12 cellular contexts compared by ENCODE assay signal in genomic region chr5:10467281-10468198, GRCh38. TPM values are rescaled to one million over a fixed set of nuclear protein-coding genes. Genes with fewer than 3 reads are reported as not detected.
DNase-seq lines count a peak whose midpoint lies in the region; ATAC-seq and TF ChIP-seq lines count a peak whose summit lies in the region.
"Had no signal": no experiment of that assay in that cellular context is flagged by ENCODE, and none has a peak within 500 bp of the region (broad histone marks: within the 10 kb centered on the region; RNA-seq: fewer than 3 reads in every experiment).

No MANE protein-coding gene starts in this region.

- H2BK5ac ChIP-seq in H9 (ENCODE audit: insufficient read length, low read length), result no peak overlapping the region

- no peaks in the 10 kb centered on the region for H3K9me3 ChIP-seq in H9 (ENCODE audit: control insufficient read depth, low read depth, low read length)
- H3K9me3 ChIP-seq: stomach had no signal

- H3K23ac ChIP-seq in H9 (ENCODE audit: insufficient read length, low read depth, low read length), result no peak overlapping the region

- no peaks in the 10 kb centered on the region for H3K23me2 ChIP-seq in H9 (ENCODE audit: insufficient read length, low read depth, low read length, poor library complexity, severe bottlenecking)

- no peak overlapping the region for H4K91ac ChIP-seq in H9 (ENCODE audit: insufficient read length, low read depth, low read length)

- H3K79me2 ChIP-seq in H9 (ENCODE audit: insufficient read depth, low read length), result no peaks in the 10 kb centered on the region

- H3K4me1 Mint-ChIP-seq in H9, result peaks cover 17 to 21% of the 10 kb centered on the region in 2 experiments

- 0 out of 2 replicates have a peak overlapping the region, but pooled peaks have one; percentile 53 for H3K14ac ChIP-seq in H9 (ENCODE audit: insufficient read depth, low read length)

- no peak overlapping the region for H2BK12ac ChIP-seq in H9 (ENCODE audit: insufficient read length, low read depth, low read length)

- H2BK120ac ChIP-seq in H9 (ENCODE audit: low read depth, low read length, poor library complexity, severe bottlenecking), result no peak overlapping the region

- H3K4me2 ChIP-seq in H9 (ENCODE audit: insufficient read depth, insufficient read length, low read length), result no peak overlapping the region

- no peaks in the 10 kb centered on the region; a peak in 1 of 5 replicates for H3K9me3 Mint-ChIP-seq in H9
- H3K9me3 Mint-ChIP-seq: T-cell had no signal

- no peak overlapping the region for H2AFZ ChIP-seq in H9 (ENCODE audit: low read length)

- no peak overlapping the region for H2BK20ac ChIP-seq in H9 (ENCODE audit: low read depth, low read length, poor library complexity, severe bottlenecking)

- ATAC-seq in SK-N-SH treated with all-trans-retinoic acid at 6 μM for 48 hours (peak; percentile 83), sciatic nerve (peak; percentile 75), HG03139 (IDR thresholded peaks at IDR 0.05; ENCODE audit: unreplicated experiment) (no peak)
- ATAC-seq: left colon had no signal

- in situ Hi-C loops in G401 (cut with HindIII; ENCODE audit: low sequenced_read_pairs), result no loop called here

- intact Hi-C loops in sciatic nerve (cut with DNase I), result no loop called here

- H4K20me1 ChIP-seq in H9 (ENCODE audit: control insufficient read depth, insufficient read depth, insufficient read length), result no peaks in the 10 kb centered on the region

- H4K5ac ChIP-seq in H9 (ENCODE audit: insufficient read length, low read depth, low read length), result no peak overlapping the region

- H3K4me1 ChIP-seq in H9 (ENCODE audit: insufficient read depth, low read length), result peaks cover 2% of the 10 kb centered on the region; the same call in 1 of the 2 replicates

- H3K27me3 Mint-ChIP-seq in H9 (ENCODE audit: low read depth), result peaks cover 20% of the 10 kb centered on the region

- no peaks in the 10 kb centered on the region; a peak in 1 of 7 replicates for H3K36me3 Mint-ChIP-seq in H9 (ENCODE audit: insufficient read depth in 1 of 3, low read depth in 3 of 3)

- DNase-seq in H9 (peak; percentile 38), fibroblast of villous mesenchyme (ENCODE audit: low read depth) (peak; percentile 64), sciatic nerve (ENCODE audit: low spot score) (no peak), G401 (ENCODE audit: low spot score) (no peak), NK-92 (lab: John Stamatoyannopoulos, UW; ENCODE audit: unreplicated experiment) (no peak)
- no peak for DNase-seq in NK-92 treated with Interleukin-12 subunit alpha and Interleukin-12 subunit beta, amount 100 ng/mL, for 24 hours (lab: John Stamatoyannopoulos, UW)
- DNase-seq: left colon; stimulated activated CD4-positive, alpha-beta T cell treated with anti-CD3 and anti-CD28 coated beads, Interleukin-12 subunit alpha, Interleukin-12 subunit beta, amount 100 ng/mL, for 4 hours; stomach; T-cell had no signal

- H3K79me1 ChIP-seq in H9 (ENCODE audit: insufficient read depth, low read depth, low read length, poor library complexity, severe bottlenecking), result no peaks in the 10 kb centered on the region

- no peak overlapping the region for H3K4ac ChIP-seq in H9 (ENCODE audit: low read depth, low read length)

- H3K56ac ChIP-seq in H9 (ENCODE audit: insufficient read length, low read depth, low read length), result no peak overlapping the region

- H4K8ac ChIP-seq in H9 (replicated peaks; ENCODE audit: insufficient read length, low read depth, low read length), result no peak overlapping the region

- no CpG with 5 or more reads among the region's 21 CpGs for WGBS in H9 (ENCODE audit: extremely low coverage, insufficient read length, low lambda C conversion rate)

- H3T11ph ChIP-seq in H9 (ENCODE audit: low read length), result no peak overlapping the region

- H3K4me3 ChIP-seq in fibroblast of villous mesenchyme (ENCODE audit: low read depth, low read length), result no peak overlapping the region
- H3K4me3 ChIP-seq: stomach had no signal

- no peak overlapping the region for H2BK15ac ChIP-seq in H9 (ENCODE audit: low read depth, low read length)

- H3K27ac ChIP-seq in H9 (ENCODE audit: insufficient read length, low read depth, low read length), result no peak overlapping the region
- H3K27ac ChIP-seq: stomach had no signal

- H3K27me3 ChIP-seq in H9 (ENCODE audit: insufficient read depth, low read length), result no peaks in the 10 kb centered on the region

- H3K27ac Mint-ChIP-seq in H9, result peak overlapping the region in 1 of 3 experiments; percentile 90; a peak in 2 of 7 replicates
- H3K27ac Mint-ChIP-seq: T-cell had no signal

- no peak overlapping the region; a peak in 1 of 5 replicates for H3K4me3 Mint-ChIP-seq in H9
- H3K4me3 Mint-ChIP-seq: T-cell had no signal

- H3K18ac ChIP-seq in H9 (ENCODE audit: insufficient read length, low read depth, low read length), result peak overlapping the region; percentile 18

- TF ChIP-seq CTCF in H9 (conservative IDR thresholded peaks at IDR 0.05), result no peak
- TF ChIP-seq CTCF in fibroblast of villous mesenchyme (IDR thresholded peaks at IDR 0.05; ENCODE audit: insufficient read depth, low read depth, low read length), result no peak

- no peak overlapping the region for H2AK5ac ChIP-seq in H9 (ENCODE audit: insufficient read length, low read length)

- H3K9ac ChIP-seq in H9 (ENCODE audit: extremely low read depth, insufficient read length, low read length), result no peak overlapping the region

TF ChIP-seq in SK-N-SH treated with all-trans-retinoic acid at 6 μM for 48 hours, 23 proteins besides CTCF, POLR2A, EP300 and RAD21 (continues in another document):
- no peak for TF ChIP-seq TSHZ2 (CRISPR knock-in tag; IDR thresholded peaks at IDR 0.05)
- TF ChIP-seq ZC3H10 (CRISPR knock-in tag; IDR thresholded peaks at IDR 0.05), result no peak
- no peak for TF ChIP-seq ESRRG (CRISPR knock-in tag; IDR thresholded peaks at IDR 0.05)
- no peak for TF ChIP-seq TCF4 (CRISPR knock-in tag; IDR thresholded peaks at IDR 0.05; ENCODE audit: borderline replicate concordance)
- no peak for TF ChIP-seq ZNF8 (CRISPR knock-in tag; IDR thresholded peaks at IDR 0.05)
- no peak for TF ChIP-seq GLIS3 (CRISPR knock-in tag; IDR thresholded peaks at IDR 0.05)
- TF ChIP-seq CSRNP3 (CRISPR knock-in tag; IDR thresholded peaks at IDR 0.05), result no peak
- no peak for TF ChIP-seq BACH2 (CRISPR knock-in tag; IDR thresholded peaks at IDR 0.05; ENCODE audit: borderline replicate concordance)
- TF ChIP-seq PPARA (CRISPR knock-in tag; IDR thresholded peaks at IDR 0.05; ENCODE audit: borderline replicate concordance), result no peak
- no peak for TF ChIP-seq ARNTL (CRISPR knock-in tag; IDR thresholded peaks at IDR 0.05; ENCODE audit: borderline replicate concordance, low read depth)
- no peak for TF ChIP-seq POU6F1 (CRISPR knock-in tag; IDR thresholded peaks at IDR 0.05; ENCODE audit: borderline replicate concordance, low read depth)
- no peak for TF ChIP-seq CSDC2 (CRISPR knock-in tag; IDR thresholded peaks at IDR 0.05)
- TF ChIP-seq RARB (CRISPR knock-in tag; IDR thresholded peaks at IDR 0.05), result no peak
- TF ChIP-seq ISL1 (CRISPR knock-in tag; IDR thresholded peaks at IDR 0.05), result no peak

RNA-seq across cellular contexts. Expression of gene ROPN1L, which starts 25.9 kb away (rescaled TPM):
- total RNA-seq in H9 (2021) (0.37 TPM in 1 of 2 replicates, not detected in the other), fibroblast of villous mesenchyme (0.32 and 0.43 TPM in 2 replicates), sciatic nerve (0.94 TPM)
- total RNA-seq in G401 (2014; rRNA removed; shearing (Covaris generic)), result 4.0 TPM in 1 of 2 replicates, not detected in the other
- total RNA-seq: left colon had no signal

Comparison
In these comparisons a context has a peak if more than half of its experiments do, and no peak if none do; other contexts are left out.
1. DNase-seq: peak in H9 (single experiment) and fibroblast of villous mesenchyme (single experiment); none in sciatic nerve (single experiment), G401 (single experiment), NK-92 (single experiment) and NK-92 treated with Interleukin-12 subunit alpha and Interleukin-12 subunit beta, amount 100 ng/mL, for 24 hours (single experiment).